ENCODE assay signal across 18 cellular contexts in genomic region chr6:32089082-32089828, GRCh38. TPM values are rescaled to one million over a fixed set of nuclear protein-coding genes. Genes with fewer than 3 reads are reported as not detected.
A peak's percentile ranks its signal among the peaks of the same experiment; 100 is the strongest.
DNase-seq lines count a peak whose midpoint lies in the region; ATAC-seq, FAIRE-seq and TF ChIP-seq lines count a peak whose summit lies in the region.
"Had no signal": no experiment of that assay in that cellular context is flagged by ENCODE, and none has a peak within 500 bp of the region (broad histone marks: within the 10 kb centered on the region; RNA-seq: fewer than 3 reads in every experiment).

No MANE protein-coding gene starts in this region.

- no peak for TF ChIP-seq RAD21 in K562 (CRISPR knock-in tag; conservative IDR thresholded peaks at IDR 0.05 in 1 of 2, IDR thresholded peaks at IDR 0.05 in 1 of 2)

- no peaks in the 10 kb centered on the region for H3K9me1 ChIP-seq in K562 (ENCODE audit: control insufficient read depth, insufficient read depth, low read length)

- no peaks in the 10 kb centered on the region for H3K9me3 ChIP-seq in K562 (replicated peaks; ENCODE audit: control insufficient read depth, insufficient read depth, low read depth, low read length)
- no peaks in the 10 kb centered on the region for H3K9me3 ChIP-seq in mesenchymal stem cell (ENCODE audit: control insufficient read depth, low read length)
- H3K9me3 ChIP-seq in thoracic aorta: no peaks in the 10 kb centered on the region
- H3K9me3 ChIP-seq: BLaER1 had no signal

- no peaks in the 10 kb centered on the region for H3K79me1 ChIP-seq in mesenchymal stem cell (replicated peaks; ENCODE audit: low read length, poor library complexity, severe bottlenecking)

- in situ Hi-C loops in K562 (cut with MboI): no loop called here

- H3K4me2 ChIP-seq in K562 (ENCODE audit: insufficient read depth, low read length) (no peak overlapping the region), mesenchymal stem cell (ENCODE audit: low read length, poor library complexity, severe bottlenecking) (no peak overlapping the region)
- H3K4me2 ChIP-seq: BLaER1 had no signal

- H3K23ac ChIP-seq in mesenchymal stem cell (ENCODE audit: low read length in 2 of 2): no peak overlapping the region

- WGBS in K562 (ENCODE audit: insufficient coverage, low coverage, missing lambda C conversion rate): 14% methylated on average over 10 of the region's 10 CpGs
- WGBS in mesenchymal stem cell: 95% methylated on average over 10 of the region's 10 CpGs

- no peak for TF ChIP-seq POLR2A in K562 (conservative IDR thresholded peaks at IDR 0.05)

- intact Hi-C loops in K562 (cut with micrococcal nuclease): no loop called here

- H2BK5ac ChIP-seq in mesenchymal stem cell (ENCODE audit: low read depth, low read length, poor library complexity, severe bottlenecking): no peak overlapping the region

- H2BK15ac ChIP-seq in mesenchymal stem cell (ENCODE audit: low read depth, poor library complexity, severe bottlenecking): no peak overlapping the region

- H3K14ac ChIP-seq in mesenchymal stem cell (ENCODE audit: low read length in 2 of 2): no peak overlapping the region

- H4K20me1 ChIP-seq in K562 (replicated peaks; ENCODE audit: control insufficient read depth, insufficient read depth, low read length): no peaks in the 10 kb centered on the region
- H4K20me1 ChIP-seq: BLaER1 had no signal

- DNase-seq in GM10266 (ENCODE audit: extremely low spot score) (peak; percentile 15), K562 (ENCODE audit: extremely low read depth in 1 of 4, low spot score in 3 of 4) (no peak), mesenchymal stem cell (no peak), thoracic aorta (ENCODE audit: low spot score) (no peak), DMS153 treated with DMSO at 0.1 percent for 48 hours (lab: John Stamatoyannopoulos, UW; ENCODE audit: unreplicated experiment) (no peak), SHP77 (lab: John Stamatoyannopoulos, UW) (no peak)
- DNase-seq: EL, KG1, NCI-H1092, NCI-H2107, NCI-H446, NCI-H748 treated with DMSO at 0.1 percent for 48 hours had no signal

- POLR2A ChIA-PET in K562 (lab: Yijun Ruan, JAX): interaction anchor here (0.6 to 7.4 kb wide), 4 partner anchors 20 to 133 kb away, joined by 3 to 38 read pairs (median 5); partner anchors contain the start of genes ATF6B and TNXB

- no peak overlapping the region for H3K4ac ChIP-seq in mesenchymal stem cell (ENCODE audit: low read depth in 1 of 2, low read length in 2 of 2)

- no peak for ATAC-seq in K562
- ATAC-seq in thoracic aorta (ENCODE audit: insufficient number of reproducible peaks, low FRiP score, low read depth): no peak
- no peak for ATAC-seq in HG03196 (IDR thresholded peaks at IDR 0.05; ENCODE audit: unreplicated experiment)
- no peak for ATAC-seq in GM21367 (IDR thresholded peaks at IDR 0.05; ENCODE audit: unreplicated experiment)
- ATAC-seq: Right ventricle myocardium inferior had no signal

- H2BK120ac ChIP-seq in mesenchymal stem cell (ENCODE audit: low read depth, low read length): peak overlapping the region; percentile 21

- peak overlapping the region; percentile 16 for H4K91ac ChIP-seq in mesenchymal stem cell (ENCODE audit: low read length)

- H3K4me3 ChIP-seq in K562: no peak overlapping the region
- no peak overlapping the region for H3K4me3 ChIP-seq in mesenchymal stem cell (ENCODE audit: insufficient read depth in 1 of 2, low read depth in 1 of 2, low read length in 2 of 2)
- H3K4me3 ChIP-seq in thoracic aorta: no peak overlapping the region
- H3K4me3 ChIP-seq: BLaER1 had no signal

- no peak overlapping the region for H4K8ac ChIP-seq in mesenchymal stem cell (ENCODE audit: low read length)

- H2AFZ ChIP-seq in K562 (ENCODE audit: low read depth, low read length): no peak overlapping the region
- no peak overlapping the region for H2AFZ ChIP-seq in mesenchymal stem cell (ENCODE audit: low read depth, low read length)

- peak overlapping the region in 1 of 2 experiments; percentile 11 for H3K18ac ChIP-seq in mesenchymal stem cell (ENCODE audit: low read depth in 1 of 2, low read length in 2 of 2)

- H3K4me1 ChIP-seq in K562 (replicated peaks in 1 of 2; ENCODE audit: control insufficient read depth in 2 of 2, insufficient read depth in 2 of 2, low read length in 2 of 2): peaks cover 9 to 30% of the 10 kb centered on the region in 2 experiments
- peaks cover 18% of the 10 kb centered on the region for H3K4me1 ChIP-seq in mesenchymal stem cell (ENCODE audit: control insufficient read depth, insufficient read depth, low read depth, low read length)
- peaks cover 31 to 53% of the 10 kb centered on the region in 2 donors for H3K4me1 ChIP-seq in thoracic aorta (ENCODE audit: control insufficient read depth in 1 of 2, low read depth in 2 of 2)

- no peak overlapping the region for H3K27ac ChIP-seq in K562 (ENCODE audit: extremely low read depth, low read depth, low read length)
- no peak overlapping the region for H3K27ac ChIP-seq in mesenchymal stem cell (ENCODE audit: low read length, poor library complexity, severe bottlenecking)
- peak overlapping the region; percentile 73 for H3K27ac ChIP-seq in thoracic aorta
- H3K27ac ChIP-seq: BLaER1, HL-60 had no signal

- FAIRE-seq in K562 (lab: Jason Lieb, UNC): no peak

- no peak overlapping the region; a peak in 1 of 4 replicates for H3K9ac ChIP-seq in K562 (ENCODE audit: insufficient read depth in 1 of 2, low read depth in 2 of 2, low read length in 2 of 2)
- no peak overlapping the region for H3K9ac ChIP-seq in mesenchymal stem cell (ENCODE audit: low read length)
- H3K9ac ChIP-seq: BLaER1 had no signal

- BruUV-seq in K562 (replicated peaks; lab: Mats Ljungman, UMichigan): no TSS peak

- CTCF ChIA-PET in K562 (lab: Yijun Ruan, JAX; ENCODE audit: low intra/inter-chr PET ratio): no interaction called here

- TF ChIP-seq EP300 in K562 (IDR thresholded peaks at IDR 0.05; ENCODE audit: low read length): no peak

- no peaks in the 10 kb centered on the region for H3K79me2 ChIP-seq in K562 (ENCODE audit: control insufficient read depth, insufficient read depth, low read length)

- TF ChIP-seq CTCF in GM10266 (IDR thresholded peaks at IDR 0.05; ENCODE audit: control insufficient read depth, insufficient read depth, low read depth, missing control alignments) (no peak), K562 (IDR thresholded peaks at IDR 0.05 in 2 of 3, conservative IDR thresholded peaks at IDR 0.05 in 1 of 3; ENCODE audit: insufficient read depth in 2 of 3, low read depth in 1 of 3, low read length in 3 of 3) (no peak), thoracic aorta (IDR thresholded peaks at IDR 0.05) (no peak)

- peak overlapping the region; percentile 15 to 76 for H2BK12ac ChIP-seq in mesenchymal stem cell (ENCODE audit: low read length in 2 of 2)

- H2AK5ac ChIP-seq in mesenchymal stem cell (ENCODE audit: low read length, severe bottlenecking): no peak overlapping the region

- no peaks in the 10 kb centered on the region for H3K36me3 ChIP-seq in K562 (ENCODE audit: control insufficient read depth, insufficient read depth, low read length)
- peaks cover 0 to 84% of the 10 kb centered on the region in 2 experiments for H3K36me3 ChIP-seq in mesenchymal stem cell (ENCODE audit: control insufficient read depth in 1 of 2, insufficient read depth in 2 of 2, low read depth in 1 of 2, low read length in 2 of 2)
- H3K36me3 ChIP-seq in thoracic aorta: no peaks in the 10 kb centered on the region
- H3K36me3 ChIP-seq: BLaER1 had no signal

- H3K27me3 ChIP-seq in K562 (ENCODE audit: control insufficient read depth in 2 of 2, insufficient read depth in 2 of 2, low read length in 2 of 2) (peaks cover 15 to 40% of the 10 kb centered on the region in 2 experiments), mesenchymal stem cell (ENCODE audit: control insufficient read depth in 1 of 2, insufficient read depth in 1 of 2, low read length in 2 of 2) (peaks cover 0 to 76% of the 10 kb centered on the region in 2 experiments), thoracic aorta (replicated peaks; ENCODE audit: insufficient read depth) (no peaks in the 10 kb centered on the region)
- H3K27me3 ChIP-seq: BLaER1 had no signal

RNA-seq across cellular contexts. Expression of gene TNXB, which starts 19.9 kb away (rescaled TPM):
- total RNA-seq in K562 (2011; cell fraction: chromatin; rRNA removed; ENCODE audit: low replicate concordance): 19.6 and 47.4 TPM in 2 replicates
- total RNA-seq in K562 (2011; cell fraction: nucleolus; rRNA removed): 28.9 and 33.2 TPM in 2 replicates
- 21.4 and 27.9 TPM in 2 replicates for total RNA-seq in K562 (2011; cell fraction: nucleoplasm; rRNA removed)
- total RNA-seq in K562 (2014; rRNA removed): 28.1 and 35.0 TPM in 2 replicates
- total RNA-seq in K562 (2014; rRNA removed; fragmentation: Illumina TruSeq; extraction: Trizol): 4.2 and 6.1 TPM in 2 replicates
- 25.0 and 26.2 TPM in 2 replicates for total RNA-seq in K562 (2015; rRNA removed; fragmentation: Illumina TruSeq; extraction: Trizol)
- 24.2 and 25.8 TPM in 2 replicates for total RNA-seq in K562 (2021)
- 11.3 and 13.3 TPM in 2 replicates for polyA plus RNA-seq in K562 (2011; rRNA removed)
- 20.6 and 53.8 TPM in 2 replicates for polyA plus RNA-seq in K562 (2011; cell fraction: cytosol; rRNA removed)
- 25.4 and 47.3 TPM in 2 replicates for polyA plus RNA-seq in K562 (2011; cell fraction: nucleus; rRNA removed)
- 25.6 and 28.6 TPM in 2 replicates for polyA plus RNA-seq in K562 (2012)
- polyA plus RNA-seq in K562 (2014; fragmentation: Illumina TruSeq; extraction: Trizol): 12.4 and 24.8 TPM in 2 replicates
- polyA plus RNA-seq in K562 (2014; fragmentation: Nextera tagmentation; extraction: Ambion mirVana): under 1 TPM; 0.14 to 0.43 TPM
- polyA plus RNA-seq in K562 (2014; rRNA removed): 24.5 and 27.0 TPM in 2 replicates
- polyA minus RNA-seq in K562 (2011; rRNA and poly(A)+ RNA removed): 3.1 and 6.0 TPM in 2 replicates
- polyA minus RNA-seq in K562 (2011; cell fraction: cytosol; rRNA and poly(A)+ RNA removed): 15.5 and 15.6 TPM in 2 replicates
- polyA minus RNA-seq in K562 (2011; cell fraction: nucleus; rRNA and poly(A)+ RNA removed): 16.2 and 17.0 TPM in 2 replicates
- polyA plus RNA-seq in mesenchymal stem cell (2013, experiment 1 of 2): 3.9 TPM
- 3.2 TPM for polyA plus RNA-seq in mesenchymal stem cell (2013, experiment 2 of 2)
- total RNA-seq in thoracic aorta: 100 to 1,000 TPM; 194 to 210 TPM

RNA-seq across cellular contexts. Expression of gene ATF6B, which starts 38.8 kb away (rescaled TPM):
- total RNA-seq in K562 (2011; cell fraction: chromatin; rRNA removed; ENCODE audit: low replicate concordance): 189 and 474 TPM in 2 replicates
- 248 and 265 TPM in 2 replicates for total RNA-seq in K562 (2011; cell fraction: nucleolus; rRNA removed)
- 205 and 216 TPM in 2 replicates for total RNA-seq in K562 (2011; cell fraction: nucleoplasm; rRNA removed)
- total RNA-seq in K562 (2014; rRNA removed) (22.7 and 25.4 TPM in 2 replicates), K562 (2014; rRNA removed; fragmentation: Illumina TruSeq; extraction: Trizol) (15.6 and 21.5 TPM in 2 replicates), K562 (2015; rRNA removed; fragmentation: Illumina TruSeq; extraction: Trizol) (30.5 and 31.7 TPM in 2 replicates), K562 (2021) (83.6 and 89.7 TPM in 2 replicates), thoracic aorta (10 to 100 TPM; 38.2 to 60.9 TPM)
- polyA plus RNA-seq in K562 (2011; rRNA removed) (46.6 and 83.9 TPM in 2 replicates), K562 (2014; fragmentation: Illumina TruSeq; extraction: Trizol) (128 and 131 TPM in 2 replicates), K562 (2014; fragmentation: Nextera tagmentation; extraction: Ambion mirVana) (10 to 100 TPM; 20.7 to 26.1 TPM), K562 (2014; rRNA removed) (88.0 and 103 TPM in 2 replicates)
- polyA plus RNA-seq in K562 (2011; cell fraction: cytosol; rRNA removed): 74.9 and 91.7 TPM in 2 replicates
- 198 and 250 TPM in 2 replicates for polyA plus RNA-seq in K562 (2011; cell fraction: nucleus; rRNA removed)
- polyA plus RNA-seq in K562 (2012): 138 and 229 TPM in 2 replicates
- 22.1 and 23.6 TPM in 2 replicates for polyA minus RNA-seq in K562 (2011; rRNA and poly(A)+ RNA removed)
- polyA minus RNA-seq in K562 (2011; cell fraction: cytosol; rRNA and poly(A)+ RNA removed): 34.3 and 45.6 TPM in 2 replicates
- 42.9 and 68.4 TPM in 2 replicates for polyA minus RNA-seq in K562 (2011; cell fraction: nucleus; rRNA and poly(A)+ RNA removed)
- 68.3 TPM for polyA plus RNA-seq in mesenchymal stem cell (2013, experiment 1 of 2)
- 66.3 TPM for polyA plus RNA-seq in mesenchymal stem cell (2013, experiment 2 of 2)

RNA-seq across cellular contexts. Expression of gene FKBPL, which starts 40.8 kb away (rescaled TPM):
- 7.3 and 12.0 TPM in 2 replicates for total RNA-seq in K562 (2011; cell fraction: chromatin; rRNA removed; ENCODE audit: low replicate concordance)
- 8.4 and 12.0 TPM in 2 replicates for total RNA-seq in K562 (2011; cell fraction: nucleolus; rRNA removed)
- total RNA-seq in K562 (2011; cell fraction: nucleoplasm; rRNA removed): 7.9 and 8.3 TPM in 2 replicates
- 18.8 and 24.3 TPM in 2 replicates for total RNA-seq in K562 (2014; rRNA removed)
- total RNA-seq in K562 (2014; rRNA removed; fragmentation: Illumina TruSeq; extraction: Trizol): 18.7 and 23.5 TPM in 2 replicates
- total RNA-seq in K562 (2015; rRNA removed; fragmentation: Illumina TruSeq; extraction: Trizol): 23.9 and 26.7 TPM in 2 replicates
- 21.0 and 22.9 TPM in 2 replicates for total RNA-seq in K562 (2021)
- polyA plus RNA-seq in K562 (2011; rRNA removed): 9.0 and 11.5 TPM in 2 replicates
- polyA plus RNA-seq in K562 (2011; cell fraction: cytosol; rRNA removed): 7.7 and 12.2 TPM in 2 replicates
- 6.2 and 7.7 TPM in 2 replicates for polyA plus RNA-seq in K562 (2011; cell fraction: nucleus; rRNA removed)
- polyA plus RNA-seq in K562 (2012): 14.2 and 18.6 TPM in 2 replicates
- polyA plus RNA-seq in K562 (2014; fragmentation: Illumina TruSeq; extraction: Trizol): 22.2 and 23.3 TPM in 2 replicates
- 10 to 100 TPM; 18.3 to 31.4 TPM for polyA plus RNA-seq in K562 (2014; fragmentation: Nextera tagmentation; extraction: Ambion mirVana)
- 20.1 and 20.6 TPM in 2 replicates for polyA plus RNA-seq in K562 (2014; rRNA removed)
- polyA minus RNA-seq in K562 (2011; rRNA and poly(A)+ RNA removed): 6.1 and 7.3 TPM in 2 replicates
- polyA minus RNA-seq in K562 (2011; cell fraction: cytosol; rRNA and poly(A)+ RNA removed): 4.6 and 7.4 TPM in 2 replicates
- 3.9 and 7.9 TPM in 2 replicates for polyA minus RNA-seq in K562 (2011; cell fraction: nucleus; rRNA and poly(A)+ RNA removed)
- 4.3 TPM for polyA plus RNA-seq in mesenchymal stem cell (2013, experiment 1 of 2)
- polyA plus RNA-seq in mesenchymal stem cell (2013, experiment 2 of 2): 4.3 TPM
- 1 to 10 TPM in 1 of 2 donors, under 1 TPM in 1; 0.41 to 3.2 TPM for total RNA-seq in thoracic aorta

RNA-seq across cellular contexts. Expression of gene CYP21A2, which starts 51.0 kb away (rescaled TPM):
- 2.1 and 3.8 TPM in 2 replicates for total RNA-seq in K562 (2011; cell fraction: chromatin; rRNA removed; ENCODE audit: low replicate concordance)
- total RNA-seq in K562 (2011; cell fraction: nucleolus; rRNA removed): 1.8 TPM in 2 replicates
- 0.76 and 0.81 TPM in 2 replicates for total RNA-seq in K562 (2011; cell fraction: nucleoplasm; rRNA removed)
- total RNA-seq in K562 (2014; rRNA removed): 0.45 and 0.77 TPM in 2 replicates
- 0.07 TPM in 1 of 2 replicates, not detected in the other for total RNA-seq in K562 (2014; rRNA removed; fragmentation: Illumina TruSeq; extraction: Trizol)
- 0.26 and 0.29 TPM in 2 replicates for total RNA-seq in K562 (2015; rRNA removed; fragmentation: Illumina TruSeq; extraction: Trizol)
- total RNA-seq in K562 (2021): 1.3 and 1.4 TPM in 2 replicates
- 0.10 and 0.26 TPM in 2 replicates for polyA plus RNA-seq in K562 (2011; rRNA removed)
- polyA plus RNA-seq in K562 (2011; cell fraction: cytosol; rRNA removed): 0.13 and 0.19 TPM in 2 replicates
- polyA plus RNA-seq in K562 (2011; cell fraction: nucleus; rRNA removed): 1.6 and 1.7 TPM in 2 replicates
- polyA plus RNA-seq in K562 (2012): 0.66 and 1.9 TPM in 2 replicates
- polyA plus RNA-seq in K562 (2014; fragmentation: Illumina TruSeq; extraction: Trizol): 0.18 and 0.19 TPM in 2 replicates
- polyA plus RNA-seq in K562 (2014; fragmentation: Nextera tagmentation; extraction: Ambion mirVana): under 1 TPM; 0.03 to 0.04 TPM
- 0.27 and 0.50 TPM in 2 replicates for polyA plus RNA-seq in K562 (2014; rRNA removed)
- polyA minus RNA-seq in K562 (2011; rRNA and poly(A)+ RNA removed): 0.14 TPM in 1 of 2 replicates, not detected in the other
- polyA minus RNA-seq in K562 (2011; cell fraction: cytosol; rRNA and poly(A)+ RNA removed): not detected in 2 replicates
- 0.54 and 1.6 TPM in 2 replicates for polyA minus RNA-seq in K562 (2011; cell fraction: nucleus; rRNA and poly(A)+ RNA removed)
- 0.17 TPM for polyA plus RNA-seq in mesenchymal stem cell (2013, experiment 1 of 2)
- 0.10 TPM for polyA plus RNA-seq in mesenchymal stem cell (2013, experiment 2 of 2)
- 1 to 10 TPM in 1 of 2 donors, not detected in 1; 2.4 TPM for total RNA-seq in thoracic aorta
- total RNA-seq: M059J had no signal

Comparison
In these comparisons a context has a peak if more than half of its experiments do, and no peak if none do; other contexts are left out.
1. H3K27ac ChIP-seq: peak in thoracic aorta (2 of 2); none in K562 (single experiment) and mesenchymal stem cell (single experiment).
2. RNA of gene TNXB, which starts 19.9 kb away (total RNA-seq): 194 to 210 TPM in thoracic aorta; 4.2 to 47.4 TPM in K562; every median in the first group is over 4 times any median in the second.